ENCODE assay signal across 1 cellular context in the genomic region with DNA sequence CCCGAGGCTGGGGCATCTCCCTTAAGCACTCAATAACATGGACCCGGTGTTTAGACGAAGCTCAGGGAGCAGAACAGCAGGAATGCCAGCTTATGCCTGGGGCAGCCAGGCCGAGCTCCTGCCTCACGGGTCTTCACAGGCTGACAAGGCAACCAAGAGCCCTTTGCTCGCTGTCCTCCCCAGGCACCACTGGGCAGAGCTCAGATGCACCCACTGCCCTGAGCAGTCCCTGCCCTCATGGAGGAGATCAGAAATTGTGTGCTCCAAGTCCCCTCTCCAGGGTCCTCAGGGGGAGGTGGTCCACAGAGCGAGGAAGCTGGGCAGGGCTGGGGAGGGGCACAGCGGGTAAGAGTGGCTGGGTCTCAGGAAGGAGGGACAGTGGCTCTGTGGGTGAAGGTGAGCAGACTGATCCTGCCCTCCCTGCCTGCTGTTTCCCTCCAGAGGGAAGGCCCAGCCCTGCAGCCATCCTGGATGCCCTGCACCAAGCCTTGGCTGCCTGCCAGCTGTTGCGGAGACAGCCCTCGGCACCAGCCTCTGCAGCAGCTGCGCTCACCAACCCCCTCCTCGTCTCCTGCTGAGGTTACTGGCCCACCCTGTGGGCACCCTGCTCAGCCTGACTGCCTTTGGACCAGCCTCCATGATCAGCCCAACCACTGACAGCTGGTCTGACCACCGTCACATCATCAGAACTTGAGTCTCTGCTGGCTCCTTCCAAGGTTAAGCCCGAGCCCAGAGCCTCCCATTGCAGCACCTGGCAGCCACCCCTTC.
TF ChIP-seq lines count a peak whose summit lies in the region.

No MANE protein-coding gene starts in this region.

TF ChIP-seq in SK-N-SH treated with all-trans-retinoic acid at 6 μM for 48 hours, 23 proteins besides CTCF, POLR2A, EP300 and RAD21 (continued from another document):
- TF ChIP-seq, protein P1, sequence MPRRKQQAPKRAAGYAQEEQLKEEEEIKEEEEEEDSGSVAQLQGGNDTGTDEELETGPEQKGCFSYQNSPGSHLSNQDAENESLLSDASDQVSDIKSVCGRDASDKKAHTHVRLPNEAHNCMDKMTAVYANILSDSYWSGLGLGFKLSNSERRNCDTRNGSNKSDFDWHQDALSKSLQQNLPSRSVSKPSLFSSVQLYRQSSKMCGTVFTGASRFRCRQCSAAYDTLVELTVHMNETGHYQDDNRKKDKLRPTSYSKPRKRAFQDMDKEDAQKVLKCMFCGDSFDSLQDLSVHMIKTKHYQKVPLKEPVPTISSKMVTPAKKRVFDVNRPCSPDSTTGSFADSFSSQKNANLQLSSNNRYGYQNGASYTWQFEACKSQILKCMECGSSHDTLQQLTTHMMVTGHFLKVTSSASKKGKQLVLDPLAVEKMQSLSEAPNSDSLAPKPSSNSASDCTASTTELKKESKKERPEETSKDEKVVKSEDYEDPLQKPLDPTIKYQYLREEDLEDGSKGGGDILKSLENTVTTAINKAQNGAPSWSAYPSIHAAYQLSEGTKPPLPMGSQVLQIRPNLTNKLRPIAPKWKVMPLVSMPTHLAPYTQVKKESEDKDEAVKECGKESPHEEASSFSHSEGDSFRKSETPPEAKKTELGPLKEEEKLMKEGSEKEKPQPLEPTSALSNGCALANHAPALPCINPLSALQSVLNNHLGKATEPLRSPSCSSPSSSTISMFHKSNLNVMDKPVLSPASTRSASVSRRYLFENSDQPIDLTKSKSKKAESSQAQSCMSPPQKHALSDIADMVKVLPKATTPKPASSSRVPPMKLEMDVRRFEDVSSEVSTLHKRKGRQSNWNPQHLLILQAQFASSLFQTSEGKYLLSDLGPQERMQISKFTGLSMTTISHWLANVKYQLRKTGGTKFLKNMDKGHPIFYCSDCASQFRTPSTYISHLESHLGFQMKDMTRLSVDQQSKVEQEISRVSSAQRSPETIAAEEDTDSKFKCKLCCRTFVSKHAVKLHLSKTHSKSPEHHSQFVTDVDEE (CRISPR knock-in tag; IDR thresholded peaks at IDR 0.05) = no peak
- TF ChIP-seq ZFP30 (CRISPR knock-in tag; IDR thresholded peaks at IDR 0.05) = no peak
- TF ChIP-seq ISL1 (CRISPR knock-in tag; IDR thresholded peaks at IDR 0.05) = no peak
- TF ChIP-seq ZNF8 (CRISPR knock-in tag; IDR thresholded peaks at IDR 0.05) = no peak
- no peak for TF ChIP-seq ESRRG (CRISPR knock-in tag; IDR thresholded peaks at IDR 0.05)
- no peak for TF ChIP-seq GLIS3 (CRISPR knock-in tag; IDR thresholded peaks at IDR 0.05)
- TF ChIP-seq, protein P2, sequence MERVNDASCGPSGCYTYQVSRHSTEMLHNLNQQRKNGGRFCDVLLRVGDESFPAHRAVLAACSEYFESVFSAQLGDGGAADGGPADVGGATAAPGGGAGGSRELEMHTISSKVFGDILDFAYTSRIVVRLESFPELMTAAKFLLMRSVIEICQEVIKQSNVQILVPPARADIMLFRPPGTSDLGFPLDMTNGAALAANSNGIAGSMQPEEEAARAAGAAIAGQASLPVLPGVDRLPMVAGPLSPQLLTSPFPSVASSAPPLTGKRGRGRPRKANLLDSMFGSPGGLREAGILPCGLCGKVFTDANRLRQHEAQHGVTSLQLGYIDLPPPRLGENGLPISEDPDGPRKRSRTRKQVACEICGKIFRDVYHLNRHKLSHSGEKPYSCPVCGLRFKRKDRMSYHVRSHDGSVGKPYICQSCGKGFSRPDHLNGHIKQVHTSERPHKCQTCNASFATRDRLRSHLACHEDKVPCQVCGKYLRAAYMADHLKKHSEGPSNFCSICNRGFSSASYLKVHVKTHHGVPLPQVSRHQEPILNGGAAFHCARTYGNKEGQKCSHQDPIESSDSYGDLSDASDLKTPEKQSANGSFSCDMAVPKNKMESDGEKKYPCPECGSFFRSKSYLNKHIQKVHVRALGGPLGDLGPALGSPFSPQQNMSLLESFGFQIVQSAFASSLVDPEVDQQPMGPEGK (CRISPR knock-in tag; IDR thresholded peaks at IDR 0.05; ENCODE audit: borderline replicate concordance) = no peak
- TF ChIP-seq ARNTL (CRISPR knock-in tag; IDR thresholded peaks at IDR 0.05; ENCODE audit: borderline replicate concordance, low read depth) = no peak
- no peak for TF ChIP-seq SNAI2 (CRISPR knock-in tag; IDR thresholded peaks at IDR 0.05)
- no peak for TF ChIP-seq BACH2 (CRISPR knock-in tag; IDR thresholded peaks at IDR 0.05; ENCODE audit: borderline replicate concordance)
